ENCODE assay signal across 1 cellular context in the genomic region with DNA sequence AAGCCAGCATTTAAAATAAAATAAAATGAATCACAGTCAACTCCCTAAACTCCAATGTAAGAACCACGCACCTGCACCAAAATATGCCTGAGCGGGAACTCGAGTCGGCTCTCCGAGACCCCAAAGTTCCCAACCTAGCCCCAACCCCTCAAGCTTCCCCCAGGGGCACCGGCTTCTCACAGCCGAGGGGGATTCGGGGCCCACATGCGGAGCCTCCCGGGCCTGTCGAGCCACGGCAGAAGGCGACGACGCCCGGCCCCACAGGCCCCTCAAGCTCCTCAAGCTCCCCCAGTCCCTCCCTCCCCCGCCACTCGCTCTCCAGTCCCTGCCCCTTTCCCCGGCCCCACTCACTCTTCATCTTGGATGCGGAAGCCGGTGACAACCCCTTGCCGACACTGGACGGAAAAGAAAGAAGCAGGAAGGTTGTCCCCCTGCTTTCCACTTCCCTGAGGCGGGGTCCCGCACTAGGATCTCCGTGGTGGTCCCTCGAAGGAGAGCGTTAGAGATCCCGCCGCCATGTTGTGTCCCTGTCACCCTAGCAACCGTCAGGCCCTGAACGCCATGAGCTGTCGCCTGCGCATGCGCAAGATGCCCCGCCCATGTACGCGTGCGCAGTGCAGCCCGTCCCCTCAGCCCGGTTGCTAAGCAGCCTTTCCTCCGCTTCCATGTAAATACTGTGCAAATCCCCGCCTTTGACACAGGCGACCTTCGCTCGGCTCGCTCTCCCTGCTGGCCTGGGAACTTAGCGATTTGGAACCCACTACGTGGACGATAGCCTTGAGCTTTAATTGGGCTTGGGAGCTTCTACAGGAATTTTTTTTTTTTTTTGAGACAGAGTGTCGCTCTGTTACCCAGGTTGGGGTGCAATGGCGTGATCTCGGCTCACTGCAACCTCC.
TF ChIP-seq lines count a peak whose summit lies in the region.

A gene with protein sequence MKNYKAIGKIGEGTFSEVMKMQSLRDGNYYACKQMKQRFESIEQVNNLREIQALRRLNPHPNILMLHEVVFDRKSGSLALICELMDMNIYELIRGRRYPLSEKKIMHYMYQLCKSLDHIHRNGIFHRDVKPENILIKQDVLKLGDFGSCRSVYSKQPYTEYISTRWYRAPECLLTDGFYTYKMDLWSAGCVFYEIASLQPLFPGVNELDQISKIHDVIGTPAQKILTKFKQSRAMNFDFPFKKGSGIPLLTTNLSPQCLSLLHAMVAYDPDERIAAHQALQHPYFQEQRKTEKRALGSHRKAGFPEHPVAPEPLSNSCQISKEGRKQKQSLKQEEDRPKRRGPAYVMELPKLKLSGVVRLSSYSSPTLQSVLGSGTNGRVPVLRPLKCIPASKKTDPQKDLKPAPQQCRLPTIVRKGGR (minus strand): TSS at position 554 of the 896 bp plus-strand sequence. CDS start 196 bp downstream, at position 358.

TF ChIP-seq in HepG2, 621 proteins besides CTCF, POLR2A, EP300 and RAD21 (continued from another document and continues in another):
- TF ChIP-seq, protein P1, sequence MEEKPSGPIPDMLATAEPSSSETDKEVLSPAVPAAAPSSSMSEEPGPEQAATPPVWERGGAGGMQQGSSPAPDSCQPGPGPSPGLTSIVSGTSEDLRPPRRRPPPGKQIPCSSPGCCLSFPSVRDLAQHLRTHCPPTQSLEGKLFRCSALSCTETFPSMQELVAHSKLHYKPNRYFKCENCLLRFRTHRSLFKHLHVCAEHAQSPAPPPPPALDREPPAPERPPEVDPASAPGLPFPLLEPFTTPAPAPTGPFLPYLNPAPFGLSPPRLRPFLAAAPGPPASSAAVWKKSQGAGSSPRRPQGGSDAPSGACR (CRISPR knock-in tag; IDR thresholded peaks at IDR 0.05) = no peak
- no peak for TF ChIP-seq ZC3H4 (CRISPR knock-in tag; IDR thresholded peaks at IDR 0.05; ENCODE audit: borderline replicate concordance)
- TF ChIP-seq ZNF607 (CRISPR knock-in tag; IDR thresholded peaks at IDR 0.05; ENCODE audit: borderline replicate concordance) = no peak
- TF ChIP-seq, protein P2, sequence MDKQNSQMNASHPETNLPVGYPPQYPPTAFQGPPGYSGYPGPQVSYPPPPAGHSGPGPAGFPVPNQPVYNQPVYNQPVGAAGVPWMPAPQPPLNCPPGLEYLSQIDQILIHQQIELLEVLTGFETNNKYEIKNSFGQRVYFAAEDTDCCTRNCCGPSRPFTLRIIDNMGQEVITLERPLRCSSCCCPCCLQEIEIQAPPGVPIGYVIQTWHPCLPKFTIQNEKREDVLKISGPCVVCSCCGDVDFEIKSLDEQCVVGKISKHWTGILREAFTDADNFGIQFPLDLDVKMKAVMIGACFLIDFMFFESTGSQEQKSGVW (CRISPR knock-in tag; IDR thresholded peaks at IDR 0.05; ENCODE audit: borderline replicate concordance) = no peak
- TF ChIP-seq, protein P3, sequence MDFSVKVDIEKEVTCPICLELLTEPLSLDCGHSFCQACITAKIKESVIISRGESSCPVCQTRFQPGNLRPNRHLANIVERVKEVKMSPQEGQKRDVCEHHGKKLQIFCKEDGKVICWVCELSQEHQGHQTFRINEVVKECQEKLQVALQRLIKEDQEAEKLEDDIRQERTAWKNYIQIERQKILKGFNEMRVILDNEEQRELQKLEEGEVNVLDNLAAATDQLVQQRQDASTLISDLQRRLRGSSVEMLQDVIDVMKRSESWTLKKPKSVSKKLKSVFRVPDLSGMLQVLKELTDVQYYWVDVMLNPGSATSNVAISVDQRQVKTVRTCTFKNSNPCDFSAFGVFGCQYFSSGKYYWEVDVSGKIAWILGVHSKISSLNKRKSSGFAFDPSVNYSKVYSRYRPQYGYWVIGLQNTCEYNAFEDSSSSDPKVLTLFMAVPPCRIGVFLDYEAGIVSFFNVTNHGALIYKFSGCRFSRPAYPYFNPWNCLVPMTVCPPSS (IDR thresholded peaks at IDR 0.05) = no peak
- no peak for TF ChIP-seq NCOA1 (CRISPR knock-in tag; IDR thresholded peaks at IDR 0.05)
- TF ChIP-seq AGO2 (optimal IDR thresholded peaks at IDR 0.05; ENCODE audit: low read depth, low read length) = no peak
- TF ChIP-seq GLI4 (CRISPR knock-in tag; IDR thresholded peaks at IDR 0.05; ENCODE audit: borderline replicate concordance) = 0 out of 2 replicates have a peak, but pooled peaks have one; percentile 46
- no peak for TF ChIP-seq ZNF720 (CRISPR knock-in tag; IDR thresholded peaks at IDR 0.05)
- TF ChIP-seq ARNT2 (CRISPR knock-in tag; IDR thresholded peaks at IDR 0.05; ENCODE audit: low read depth) = 0 out of 2 replicates have a peak, but pooled peaks have one; percentile 22
- peak; percentile 70; the same call in 1 of the 2 replicates for TF ChIP-seq RFXAP (CRISPR knock-in tag; IDR thresholded peaks at IDR 0.05; ENCODE audit: borderline replicate concordance)
- TF ChIP-seq CREB1 (IDR thresholded peaks at IDR 0.05) = no peak
- TF ChIP-seq CREB1 (CRISPR knock-in tag; IDR thresholded peaks at IDR 0.05) = no peak
- TF ChIP-seq, protein P4, sequence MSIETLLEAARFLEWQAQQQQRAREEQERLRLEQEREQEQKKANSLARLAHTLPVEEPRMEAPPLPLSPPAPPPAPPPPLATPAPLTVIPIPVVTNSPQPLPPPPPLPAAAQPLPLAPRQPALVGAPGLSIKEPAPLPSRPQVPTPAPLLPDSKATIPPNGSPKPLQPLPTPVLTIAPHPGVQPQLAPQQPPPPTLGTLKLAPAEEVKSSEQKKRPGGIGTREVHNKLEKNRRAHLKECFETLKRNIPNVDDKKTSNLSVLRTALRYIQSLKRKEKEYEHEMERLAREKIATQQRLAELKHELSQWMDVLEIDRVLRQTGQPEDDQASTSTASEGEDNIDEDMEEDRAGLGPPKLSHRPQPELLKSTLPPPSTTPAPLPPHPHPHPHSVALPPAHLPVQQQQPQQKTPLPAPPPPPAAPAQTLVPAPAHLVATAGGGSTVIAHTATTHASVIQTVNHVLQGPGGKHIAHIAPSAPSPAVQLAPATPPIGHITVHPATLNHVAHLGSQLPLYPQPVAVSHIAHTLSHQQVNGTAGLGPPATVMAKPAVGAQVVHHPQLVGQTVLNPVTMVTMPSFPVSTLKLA (IDR thresholded peaks at IDR 0.05) = peak; percentile 78
- no peak for TF ChIP-seq ZFP62 (CRISPR knock-in tag; IDR thresholded peaks at IDR 0.05)
- no peak for TF ChIP-seq SMC3 (IDR thresholded peaks at IDR 0.05; ENCODE audit: low read length)
- no peak for TF ChIP-seq HOXA7 (CRISPR knock-in tag; IDR thresholded peaks at IDR 0.05)
- TF ChIP-seq POGZ (CRISPR knock-in tag; IDR thresholded peaks at IDR 0.05) = no peak; the same call in 1 of the 2 replicates
- peak; percentile 29; the same call in 1 of the 2 replicates for TF ChIP-seq GPN1 (CRISPR knock-in tag; IDR thresholded peaks at IDR 0.05; ENCODE audit: borderline replicate concordance)
- no peak for TF ChIP-seq NCOA5 (CRISPR knock-in tag; IDR thresholded peaks at IDR 0.05)
- no peak for TF ChIP-seq CBX2 (IDR thresholded peaks at IDR 0.05; ENCODE audit: low read depth, low read length)
- TF ChIP-seq CBX2 (CRISPR knock-in tag; IDR thresholded peaks at IDR 0.05; ENCODE audit: low read depth) = no peak
- peak; percentile 57 for TF ChIP-seq PHF8 (CRISPR knock-in tag; IDR thresholded peaks at IDR 0.05)
- no peak for TF ChIP-seq CHD2 (IDR thresholded peaks at IDR 0.05; ENCODE audit: low read depth, low read length)
- TF ChIP-seq ZSCAN25 (CRISPR knock-in tag; IDR thresholded peaks at IDR 0.05) = peak; percentile 36; the same call in 1 of the 2 replicates
- TF ChIP-seq ZNF768 (CRISPR knock-in tag; IDR thresholded peaks at IDR 0.05) = no peak
- TF ChIP-seq CEBPG (CRISPR knock-in tag; IDR thresholded peaks at IDR 0.05) = 0 out of 2 replicates have a peak, but pooled peaks have one; percentile 32
- no peak; the same call in 1 of the 2 replicates for TF ChIP-seq HIVEP1 (CRISPR knock-in tag; IDR thresholded peaks at IDR 0.05)
- no peak for TF ChIP-seq SAFB2 (CRISPR knock-in tag; IDR thresholded peaks at IDR 0.05; ENCODE audit: borderline replicate concordance, low read depth)
- TF ChIP-seq ZNF598 (CRISPR knock-in tag; IDR thresholded peaks at IDR 0.05; ENCODE audit: borderline replicate concordance) = no peak
- TF ChIP-seq SRSF4 (IDR thresholded peaks at IDR 0.05; ENCODE audit: low read depth, low read length, poor library complexity, severe bottlenecking) = no peak
- no peak for TF ChIP-seq NFIB (CRISPR knock-in tag; IDR thresholded peaks at IDR 0.05; ENCODE audit: borderline replicate concordance)
- TF ChIP-seq SNAI1 (CRISPR knock-in tag; IDR thresholded peaks at IDR 0.05; ENCODE audit: borderline replicate concordance) = no peak
- TF ChIP-seq DMAP1 (CRISPR knock-in tag; IDR thresholded peaks at IDR 0.05) = peak; percentile 81
- no peak for TF ChIP-seq BRCA1 (CRISPR knock-in tag; IDR thresholded peaks at IDR 0.05)
- peak; percentile 48 for TF ChIP-seq HCFC1 (IDR thresholded peaks at IDR 0.05; ENCODE audit: low read depth, low read length)
- no peak for TF ChIP-seq EEA1 (CRISPR knock-in tag; IDR thresholded peaks at IDR 0.05; ENCODE audit: borderline replicate concordance)
- no peak; the same call in 1 of the 2 replicates for TF ChIP-seq RXRA (CRISPR knock-in tag; IDR thresholded peaks at IDR 0.05)
- TF ChIP-seq NONO (IDR thresholded peaks at IDR 0.05) = no peak
- no peak for TF ChIP-seq NONO (CRISPR knock-in tag; conservative IDR thresholded peaks at IDR 0.05)
- no peak for TF ChIP-seq ZNF713 (CRISPR knock-in tag; IDR thresholded peaks at IDR 0.05)
- TF ChIP-seq ZBTB1 (CRISPR knock-in tag; IDR thresholded peaks at IDR 0.05; ENCODE audit: borderline replicate concordance) = no peak
- no peak for TF ChIP-seq ZNF274 (CRISPR knock-in tag; IDR thresholded peaks at IDR 0.05)
- TF ChIP-seq HDAC1 (CRISPR knock-in tag; IDR thresholded peaks at IDR 0.05) = peak; percentile 93
- peak; percentile 28; the same call in 1 of the 2 replicates for TF ChIP-seq ERF (CRISPR knock-in tag; IDR thresholded peaks at IDR 0.05)
- TF ChIP-seq, protein P5, sequence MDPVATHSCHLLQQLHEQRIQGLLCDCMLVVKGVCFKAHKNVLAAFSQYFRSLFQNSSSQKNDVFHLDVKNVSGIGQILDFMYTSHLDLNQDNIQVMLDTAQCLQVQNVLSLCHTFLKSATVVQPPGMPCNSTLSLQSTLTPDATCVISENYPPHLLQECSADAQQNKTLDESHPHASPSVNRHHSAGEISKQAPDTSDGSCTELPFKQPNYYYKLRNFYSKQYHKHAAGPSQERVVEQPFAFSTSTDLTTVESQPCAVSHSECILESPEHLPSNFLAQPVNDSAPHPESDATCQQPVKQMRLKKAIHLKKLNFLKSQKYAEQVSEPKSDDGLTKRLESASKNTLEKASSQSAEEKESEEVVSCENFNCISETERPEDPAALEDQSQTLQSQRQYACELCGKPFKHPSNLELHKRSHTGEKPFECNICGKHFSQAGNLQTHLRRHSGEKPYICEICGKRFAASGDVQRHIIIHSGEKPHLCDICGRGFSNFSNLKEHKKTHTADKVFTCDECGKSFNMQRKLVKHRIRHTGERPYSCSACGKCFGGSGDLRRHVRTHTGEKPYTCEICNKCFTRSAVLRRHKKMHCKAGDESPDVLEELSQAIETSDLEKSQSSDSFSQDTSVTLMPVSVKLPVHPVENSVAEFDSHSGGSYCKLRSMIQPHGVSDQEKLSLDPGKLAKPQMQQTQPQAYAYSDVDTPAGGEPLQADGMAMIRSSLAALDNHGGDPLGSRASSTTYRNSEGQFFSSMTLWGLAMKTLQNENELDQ (CRISPR knock-in tag; IDR thresholded peaks at IDR 0.05; ENCODE audit: borderline replicate concordance) = no peak
- TF ChIP-seq ZNF484 (CRISPR knock-in tag; IDR thresholded peaks at IDR 0.05; ENCODE audit: borderline replicate concordance, low read depth) = no peak
- no peak for TF ChIP-seq HMG20A (CRISPR knock-in tag; IDR thresholded peaks at IDR 0.05; ENCODE audit: borderline replicate concordance)
- TF ChIP-seq, protein P6, sequence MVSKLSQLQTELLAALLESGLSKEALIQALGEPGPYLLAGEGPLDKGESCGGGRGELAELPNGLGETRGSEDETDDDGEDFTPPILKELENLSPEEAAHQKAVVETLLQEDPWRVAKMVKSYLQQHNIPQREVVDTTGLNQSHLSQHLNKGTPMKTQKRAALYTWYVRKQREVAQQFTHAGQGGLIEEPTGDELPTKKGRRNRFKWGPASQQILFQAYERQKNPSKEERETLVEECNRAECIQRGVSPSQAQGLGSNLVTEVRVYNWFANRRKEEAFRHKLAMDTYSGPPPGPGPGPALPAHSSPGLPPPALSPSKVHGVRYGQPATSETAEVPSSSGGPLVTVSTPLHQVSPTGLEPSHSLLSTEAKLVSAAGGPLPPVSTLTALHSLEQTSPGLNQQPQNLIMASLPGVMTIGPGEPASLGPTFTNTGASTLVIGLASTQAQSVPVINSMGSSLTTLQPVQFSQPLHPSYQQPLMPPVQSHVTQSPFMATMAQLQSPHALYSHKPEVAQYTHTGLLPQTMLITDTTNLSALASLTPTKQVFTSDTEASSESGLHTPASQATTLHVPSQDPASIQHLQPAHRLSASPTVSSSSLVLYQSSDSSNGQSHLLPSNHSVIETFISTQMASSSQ (IDR thresholded peaks at IDR 0.05; ENCODE audit: low read depth) = no peak
- TF ChIP-seq, protein P6 (CRISPR knock-in tag; IDR thresholded peaks at IDR 0.05; ENCODE audit: borderline replicate concordance) = no peak
- no peak for TF ChIP-seq ZNF883 (CRISPR knock-in tag; IDR thresholded peaks at IDR 0.05; ENCODE audit: not compliant biosample characterization)
- TF ChIP-seq JUND (CRISPR knock-in tag; IDR thresholded peaks at IDR 0.05) = no peak
- TF ChIP-seq, protein P7, sequence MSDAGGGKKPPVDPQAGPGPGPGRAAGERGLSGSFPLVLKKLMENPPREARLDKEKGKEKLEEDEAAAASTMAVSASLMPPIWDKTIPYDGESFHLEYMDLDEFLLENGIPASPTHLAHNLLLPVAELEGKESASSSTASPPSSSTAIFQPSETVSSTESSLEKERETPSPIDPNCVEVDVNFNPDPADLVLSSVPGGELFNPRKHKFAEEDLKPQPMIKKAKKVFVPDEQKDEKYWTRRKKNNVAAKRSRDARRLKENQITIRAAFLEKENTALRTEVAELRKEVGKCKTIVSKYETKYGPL (CRISPR knock-in tag; IDR thresholded peaks at IDR 0.05) = no peak
- no peak for TF ChIP-seq ZNF350 (CRISPR knock-in tag; IDR thresholded peaks at IDR 0.05; ENCODE audit: borderline replicate concordance, low read depth)
- no peak for TF ChIP-seq ZNF260 (CRISPR knock-in tag; IDR thresholded peaks at IDR 0.05; ENCODE audit: borderline replicate concordance, low read depth)
- TF ChIP-seq KLF12 (CRISPR knock-in tag; IDR thresholded peaks at IDR 0.05; ENCODE audit: borderline replicate concordance) = no peak
- TF ChIP-seq HHEX (CRISPR knock-in tag; IDR thresholded peaks at IDR 0.05) = no peak
- no peak for TF ChIP-seq SRF (IDR thresholded peaks at IDR 0.05; ENCODE audit: low read depth, low read length)
